ENCODE assay signal across 8 cellular contexts in the genomic region with DNA sequence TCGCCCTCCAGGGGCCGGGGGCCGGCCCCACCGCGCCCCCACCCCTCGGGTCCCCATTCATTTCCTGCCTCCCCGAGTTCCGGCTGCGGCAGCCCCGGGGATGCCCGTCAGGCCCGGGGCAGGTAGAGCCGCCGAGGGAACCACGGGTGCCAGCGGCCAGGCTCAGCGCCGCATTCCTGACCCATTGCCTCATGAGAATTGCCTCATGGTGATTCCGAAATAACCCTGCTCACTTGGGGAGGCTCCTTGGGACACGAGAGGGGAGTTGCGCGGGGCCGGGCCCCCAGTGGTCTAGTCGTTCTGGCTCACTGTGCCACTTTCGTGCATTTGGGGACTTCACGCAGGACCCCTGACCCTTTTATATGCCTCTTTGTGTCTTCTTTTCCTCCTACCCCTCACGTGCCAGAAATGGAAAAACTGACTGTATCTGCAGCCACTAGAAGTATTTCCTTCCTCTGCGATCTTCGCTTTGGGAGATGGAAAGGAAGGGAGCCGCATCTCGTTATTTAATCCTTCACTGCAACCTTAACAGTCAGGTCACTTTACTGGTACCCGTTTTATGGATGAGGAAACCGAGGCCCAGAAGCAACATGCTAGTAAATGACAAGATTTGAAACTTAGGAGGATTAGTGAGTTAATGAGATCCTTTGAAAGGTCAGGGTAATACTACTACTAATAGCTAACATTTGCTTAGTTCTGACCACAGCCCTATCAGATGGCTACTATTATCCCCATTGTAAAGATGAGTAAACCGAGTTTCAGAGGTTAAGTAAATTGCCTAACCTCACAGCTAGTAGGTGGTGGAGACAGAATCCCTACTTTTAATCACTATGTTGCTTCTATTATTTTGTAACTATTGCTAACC. TPM values are rescaled to one million over a fixed set of nuclear protein-coding genes. Genes with fewer than 3 reads are reported as not detected.
DNase-seq lines count a peak whose midpoint lies in the region; ATAC-seq and TF ChIP-seq lines count a peak whose summit lies in the region.

No MANE protein-coding gene starts in this region.

- H3K36me3 ChIP-seq in CD4-positive, CD25-positive, alpha-beta regulatory T cell (ENCODE audit: control insufficient read depth, insufficient read depth, low read length), result no peaks in the 10 kb centered on the region
- no peaks in the 10 kb centered on the region for H3K36me3 ChIP-seq in IMR-90 (ENCODE audit: control insufficient read depth, insufficient read depth, low read length)

- H2AK9ac ChIP-seq in IMR-90 (replicated peaks; ENCODE audit: low read depth, low read length, poor library complexity), result peak overlapping the region; percentile 99

- peak overlapping the region; percentile 99 for H3K23ac ChIP-seq in IMR-90 (ENCODE audit: low read depth, low read length)

- peaks cover 11 to 46% of the 10 kb centered on the region in 2 experiments for H3K79me1 ChIP-seq in IMR-90 (ENCODE audit: low read depth in 1 of 2, low read length in 2 of 2)

- DNase-seq in CD4-positive, CD25-positive, alpha-beta regulatory T cell, result peak in 1 of 3 donors; percentile 60
- peak; percentile 82 for DNase-seq in IMR-90
- peak; percentile 66 for DNase-seq in activated CD4-positive, alpha-beta memory T cell treated with anti-CD3 and anti-CD28 coated beads for 36 hours
- DNase-seq in fibroblast of the aortic adventitia (ENCODE audit: low read depth), result peak; percentile 85
- no peak for DNase-seq in neural crest cell (ENCODE audit: low read depth, low spot score)
- DNase-seq in UCSD-AML1 (lab: John Stamatoyannopoulos, UW; ENCODE audit: unreplicated experiment), result no peak
- no peak for DNase-seq in NCI-H2171 treated with DMSO at 0.1 percent for 48 hours (lab: John Stamatoyannopoulos, UW)

- H4K20me1 ChIP-seq in IMR-90 (ENCODE audit: insufficient read depth, low read length), result peaks cover 50% of the 10 kb centered on the region

- H2AK5ac ChIP-seq in IMR-90 (ENCODE audit: low read depth, low read length), result peak overlapping the region; percentile 85

- H3K9me3 Mint-ChIP-seq in CD4-positive, CD25-positive, alpha-beta regulatory T cell, result peaks cover 0 to 1% (median 0%) of the 10 kb centered on the region in 7 donors
- H3K9me3 Mint-ChIP-seq in activated CD4-positive, alpha-beta memory T cell treated with anti-CD3 and anti-CD28 coated beads for 36 hours, result no peaks in the 10 kb centered on the region
- H3K9me3 Mint-ChIP-seq in neural crest cell, result no peaks in the 10 kb centered on the region

- peak overlapping the region; percentile 88 to 99 (median 94) for H3K4me3 Mint-ChIP-seq in CD4-positive, CD25-positive, alpha-beta regulatory T cell
- peak overlapping the region; percentile 86 for H3K4me3 Mint-ChIP-seq in activated CD4-positive, alpha-beta memory T cell treated with anti-CD3 and anti-CD28 coated beads for 36 hours
- peak overlapping the region; percentile 93 for H3K4me3 Mint-ChIP-seq in neural crest cell

- 3% methylated on average over 19 of the region's 34 CpGs; no CpG with 5 or more reads in 1 of the 2 experiments for WGBS in IMR-90 (ENCODE audit: extremely low coverage in 2 of 2, insufficient read length in 1 of 2), 2 experiments

- H3K4me3 ChIP-seq in CD4-positive, CD25-positive, alpha-beta regulatory T cell (ENCODE audit: low read depth, low read length), result peak overlapping the region; percentile 92
- H3K4me3 ChIP-seq in IMR-90 (ENCODE audit: insufficient read depth, low read depth, low read length) (peak overlapping the region; percentile 87), fibroblast of the aortic adventitia (ENCODE audit: low read depth, low read length) (peak overlapping the region; percentile 88)

- dilution Hi-C loops in IMR-90 (cut with HindIII; ENCODE audit: low sequenced_read_pairs, unreplicated experiment), result no loop called here

- CTCF ChIA-PET in IMR-90 (lab: Yijun Ruan, JAX), result interaction anchor here (0.6 to 0.9 kb wide), 2 partner anchors 21 to 296 kb away, joined by 3 to 4 read pairs; no protein-coding TSS in a partner anchor
- CTCF ChIA-PET in activated CD4-positive, alpha-beta memory T cell treated with anti-CD3 and anti-CD28 coated beads for 36 hours (lab: Charles Lee), result interaction anchor here (1.0 to 1.2 kb wide), 2 partner anchors 8 to 221 kb away, joined by 3 read pairs; no protein-coding TSS in a partner anchor

- peak overlapping the region; percentile 3 to 94 (median 93) for H3K27ac Mint-ChIP-seq in CD4-positive, CD25-positive, alpha-beta regulatory T cell
- peak overlapping the region; percentile 94 for H3K27ac Mint-ChIP-seq in activated CD4-positive, alpha-beta memory T cell treated with anti-CD3 and anti-CD28 coated beads for 36 hours
- peak overlapping the region; percentile 74 for H3K27ac Mint-ChIP-seq in neural crest cell (ENCODE audit: unreplicated experiment)

- H3K27me3 ChIP-seq in CD4-positive, CD25-positive, alpha-beta regulatory T cell (ENCODE audit: control insufficient read depth, insufficient read depth, low read length), result no peaks in the 10 kb centered on the region
- no peaks in the 10 kb centered on the region for H3K27me3 ChIP-seq in IMR-90 (ENCODE audit: control insufficient read depth, insufficient read depth, low read length)

- peak overlapping the region; percentile 93 for H3K4me2 ChIP-seq in IMR-90 (ENCODE audit: low read depth, low read length)

- in situ Hi-C loops in IMR-90 (cut with MboI; ENCODE audit: low sequenced_read_pairs), result no loop called here

- peak overlapping the region; percentile 94 for H4K91ac ChIP-seq in IMR-90 (ENCODE audit: insufficient read depth, low read depth, low read length)

- H3K4me1 ChIP-seq in CD4-positive, CD25-positive, alpha-beta regulatory T cell (ENCODE audit: control insufficient read depth, insufficient read depth, low read length, poor library complexity, severe bottlenecking), result peaks cover 36% of the 10 kb centered on the region
- H3K4me1 ChIP-seq in IMR-90 (ENCODE audit: control insufficient read depth, insufficient read depth, low read length), result peaks cover 7% of the 10 kb centered on the region

- intact Hi-C loops in IMR-90 (cut with micrococcal nuclease), result no loop called here
- intact Hi-C loops in activated CD4-positive, alpha-beta memory T cell treated with anti-CD3 and anti-CD28 coated beads for 36 hours (cut with micrococcal nuclease), result loop anchor here (5.0 kb wide), 1 partner anchor 577 kb away; a partner anchor contains a TSS

- peaks cover 5% of the 10 kb centered on the region; the same call in 1 of the 2 replicates for H3K9me1 ChIP-seq in IMR-90 (ENCODE audit: insufficient read depth, low read length)

- TF ChIP-seq RAD21 in IMR-90 (IDR thresholded peaks at IDR 0.05; ENCODE audit: low read length), result no peak

- peak overlapping the region; percentile 99 for H3K14ac ChIP-seq in IMR-90 (replicated peaks; ENCODE audit: low read depth, low read length)

- peak overlapping the region; percentile 94 for H3K9ac ChIP-seq in IMR-90 (ENCODE audit: low read depth, low read length)

- no peaks in the 10 kb centered on the region for H3K27me3 Mint-ChIP-seq in CD4-positive, CD25-positive, alpha-beta regulatory T cell
- no peaks in the 10 kb centered on the region for H3K27me3 Mint-ChIP-seq in activated CD4-positive, alpha-beta memory T cell treated with anti-CD3 and anti-CD28 coated beads for 36 hours
- H3K27me3 Mint-ChIP-seq in neural crest cell (ENCODE audit: low read depth), result peaks cover 2% of the 10 kb centered on the region

- peak overlapping the region; percentile 54 for H4K5ac ChIP-seq in IMR-90 (ENCODE audit: low read depth, low read length)

- ATAC-seq in CD4-positive, CD25-positive, alpha-beta regulatory T cell (ENCODE audit: low read depth in 2 of 2), result peak; percentile 54 to 56
- ATAC-seq in GM19351 (IDR thresholded peaks at IDR 0.05; ENCODE audit: unreplicated experiment), result peak; percentile 45
- peak; percentile 75 for ATAC-seq in IMR-90 (ENCODE audit: low read depth)

- peak overlapping the region; percentile 94 for H3K27ac ChIP-seq in CD4-positive, CD25-positive, alpha-beta regulatory T cell (ENCODE audit: insufficient read depth, low read length, poor library complexity, severe bottlenecking)
- peak overlapping the region; percentile 92 for H3K27ac ChIP-seq in IMR-90 (ENCODE audit: insufficient read depth, low read length)

- peak overlapping the region; percentile 47 for H3K18ac ChIP-seq in IMR-90 (ENCODE audit: low read depth, low read length)

- peak overlapping the region; percentile 86 for H2BK5ac ChIP-seq in IMR-90 (ENCODE audit: low read depth, low read length, poor library complexity, severe bottlenecking)

- H3K56ac ChIP-seq in IMR-90 (ENCODE audit: extremely low read depth, insufficient read depth, low read length), result peak overlapping the region; percentile 94

- TSS peak; percentile 55 for BruUV-seq in IMR-90 (replicated peaks; lab: Mats Ljungman, UMichigan)

- peak overlapping the region; percentile 97 to 100; a peak in 3 of 4 replicates for H4K8ac ChIP-seq in IMR-90 (ENCODE audit: low read depth in 2 of 2, low read length in 2 of 2)

- H2BK120ac ChIP-seq in IMR-90 (ENCODE audit: low read depth, low read length), result peak overlapping the region; percentile 53

- H2BK15ac ChIP-seq in IMR-90 (ENCODE audit: low read depth, low read length), result peak overlapping the region; percentile 23; the same call in 1 of the 3 replicates

- no peak for TF ChIP-seq CTCF in IMR-90 (conservative IDR thresholded peaks at IDR 0.05; ENCODE audit: low read depth, low read length)
- TF ChIP-seq CTCF in fibroblast of the aortic adventitia (IDR thresholded peaks at IDR 0.05; ENCODE audit: insufficient read depth, low read length), result no peak
- TF ChIP-seq CTCF in neural crest cell (conservative IDR thresholded peaks at IDR 0.05), result peak; percentile 44

- TF ChIP-seq POLR2A in IMR-90 (IDR thresholded peaks at IDR 0.05; ENCODE audit: low read depth, low read length), result 0 out of 2 replicates have a peak, but pooled peaks have one; percentile 19

- H3K36me3 Mint-ChIP-seq in CD4-positive, CD25-positive, alpha-beta regulatory T cell, result no peaks in the 10 kb centered on the region
- peaks cover 3% of the 10 kb centered on the region for H3K36me3 Mint-ChIP-seq in activated CD4-positive, alpha-beta memory T cell treated with anti-CD3 and anti-CD28 coated beads for 36 hours
- H3K36me3 Mint-ChIP-seq in neural crest cell (ENCODE audit: low read depth), result no peaks in the 10 kb centered on the region

- peak overlapping the region; percentile 98 for H2AFZ ChIP-seq in IMR-90 (replicated peaks; ENCODE audit: low read length, poor library complexity)

- H3K4ac ChIP-seq in IMR-90 (ENCODE audit: low read depth, low read length), result peak overlapping the region; percentile 81

- POLR2A ChIA-PET in IMR-90 (lab: Charles Lee; ENCODE audit: unreplicated experiment), result no interaction called here
- POLR2A ChIA-PET in activated CD4-positive, alpha-beta memory T cell treated with anti-CD3 and anti-CD28 coated beads for 36 hours (lab: Charles Lee), result interaction anchor here (0.6 to 1.3 kb wide), 3 partner anchors 289 to 578 kb away, joined by 3 to 4 read pairs (median 4); a partner anchor contains a TSS

- no peaks in the 10 kb centered on the region for H3K9me3 ChIP-seq in CD4-positive, CD25-positive, alpha-beta regulatory T cell (ENCODE audit: control insufficient read depth in 2 of 2, low read length in 2 of 2)
- H3K9me3 ChIP-seq in IMR-90 (ENCODE audit: control insufficient read depth, insufficient read depth, low read length), result no peaks in the 10 kb centered on the region

- H3K4me1 Mint-ChIP-seq in CD4-positive, CD25-positive, alpha-beta regulatory T cell, result peaks cover 13 to 54% (median 44%) of the 10 kb centered on the region in 4 donors
- peaks cover 38% of the 10 kb centered on the region for H3K4me1 Mint-ChIP-seq in activated CD4-positive, alpha-beta memory T cell treated with anti-CD3 and anti-CD28 coated beads for 36 hours (ENCODE audit: low read depth)
- peaks cover 53% of the 10 kb centered on the region for H3K4me1 Mint-ChIP-seq in neural crest cell

- peak overlapping the region; percentile 58; the same call in 1 of the 2 replicates for H2BK20ac ChIP-seq in IMR-90 (ENCODE audit: low read depth, low read length)

RNA-seq across cellular contexts. Expression of a gene that starts 0.8 kb away (rescaled TPM):
- 51.9 TPM for total RNA-seq in CD4-positive, CD25-positive, alpha-beta regulatory T cell
- polyA plus RNA-seq in CD4-positive, CD25-positive, alpha-beta regulatory T cell, result 10 to 100 TPM; 57.0 to 66.9 (median 62.2) TPM
- 135 and 199 TPM in 2 replicates for total RNA-seq in IMR-90 (2012; rRNA removed)
- polyA plus RNA-seq in IMR-90 (2012; rRNA removed), result 48.4 and 52.9 TPM in 2 replicates
- polyA plus RNA-seq in IMR-90 (2012; cell fraction: cytosol; rRNA removed), result 25.2 and 27.0 TPM in 2 replicates
- polyA plus RNA-seq in IMR-90 (2012; cell fraction: nucleus; rRNA removed; ENCODE audit: low replicate concordance), result 15.5 and 36.6 TPM in 2 replicates
- total RNA-seq in activated CD4-positive, alpha-beta memory T cell treated with anti-CD3 and anti-CD28 coated beads for 36 hours, result 100 to 1,000 TPM; 137 to 145 TPM
- 112 and 133 TPM in 2 replicates for total RNA-seq in fibroblast of the aortic adventitia (ENCODE audit: low replicate concordance)
- total RNA-seq in neural crest cell, result 91.8 and 92.1 TPM in 2 replicates

RNA-seq across cellular contexts. Expression of a gene that starts 10.1 kb away (rescaled TPM):
- total RNA-seq in CD4-positive, CD25-positive, alpha-beta regulatory T cell, result 1,320 TPM
- 100 to 1,000 TPM; 375 to 624 (median 546) TPM for polyA plus RNA-seq in CD4-positive, CD25-positive, alpha-beta regulatory T cell
- total RNA-seq in IMR-90 (2012; rRNA removed), result 1,317 and 1,900 TPM in 2 replicates
- 1,561 and 1,694 TPM in 2 replicates for polyA plus RNA-seq in IMR-90 (2012; rRNA removed)
- polyA plus RNA-seq in IMR-90 (2012; cell fraction: cytosol; rRNA removed), result 511 and 1,193 TPM in 2 replicates
- 125 and 757 TPM in 2 replicates for polyA plus RNA-seq in IMR-90 (2012; cell fraction: nucleus; rRNA removed; ENCODE audit: low replicate concordance)
- total RNA-seq in activated CD4-positive, alpha-beta memory T cell treated with anti-CD3 and anti-CD28 coated beads for 36 hours, result 1,000 to 10,000 TPM; 1,833 TPM
- 1,546 and 1,914 TPM in 2 replicates for total RNA-seq in fibroblast of the aortic adventitia (ENCODE audit: low replicate concordance)
- total RNA-seq in neural crest cell, result 1,997 and 2,075 TPM in 2 replicates

RNA-seq across cellular contexts. Expression of a gene that starts 37.3 kb away (rescaled TPM):
- 59.3 TPM for total RNA-seq in CD4-positive, CD25-positive, alpha-beta regulatory T cell
- 1 to 10 TPM; 2.1 to 3.4 (median 2.6) TPM for polyA plus RNA-seq in CD4-positive, CD25-positive, alpha-beta regulatory T cell
- total RNA-seq in IMR-90 (2012; rRNA removed), result 11.9 and 12.9 TPM in 2 replicates
- 13.0 and 15.1 TPM in 2 replicates for polyA plus RNA-seq in IMR-90 (2012; rRNA removed)
- polyA plus RNA-seq in IMR-90 (2012; cell fraction: cytosol; rRNA removed), result 7.8 and 10.7 TPM in 2 replicates
- 51.5 and 87.6 TPM in 2 replicates for polyA plus RNA-seq in IMR-90 (2012; cell fraction: nucleus; rRNA removed; ENCODE audit: low replicate concordance)
- 10 to 100 TPM; 24.0 to 24.4 TPM for total RNA-seq in activated CD4-positive, alpha-beta memory T cell treated with anti-CD3 and anti-CD28 coated beads for 36 hours
- total RNA-seq in fibroblast of the aortic adventitia (ENCODE audit: low replicate concordance), result 14.1 and 22.1 TPM in 2 replicates
- total RNA-seq in neural crest cell, result 47.8 and 49.4 TPM in 2 replicates

Comparison
In these comparisons a context has a peak if more than half of its experiments do, and no peak if none do; other contexts are left out.
1. DNase-seq: peak in IMR-90 (single experiment), activated CD4-positive, alpha-beta memory T cell treated with anti-CD3 and anti-CD28 coated beads for 36 hours (single experiment) and fibroblast of the aortic adventitia (single experiment); none in neural crest cell (single experiment), UCSD-AML1 (single experiment) and NCI-H2171 treated with DMSO at 0.1 percent for 48 hours (single experiment).
2. Peak in every context shown above with its lines, with median percentiles within 50 percentile points of each other: ATAC-seq, H3K4me3 ChIP-seq, H3K27ac Mint-ChIP-seq and H3K4me3 Mint-ChIP-seq.